In genomic region chr5:177516601-177517568, GRCh38 we compare ENCODE assay signal across 1 cellular context.
TF ChIP-seq lines count a peak whose summit lies in the region.

Gene DDX41, minus strand, starts transcription at chr5:177516961. Its CDS starts 16 bp downstream, at chr5:177516945.

TF ChIP-seq in HepG2, 621 proteins besides CTCF, POLR2A, EP300 and RAD21 (continued from another document and continues in another):
- TF ChIP-seq HOXA3 (CRISPR knock-in tag; IDR thresholded peaks at IDR 0.05) (peak; percentile 96), ZNF687 (CRISPR knock-in tag; IDR thresholded peaks at IDR 0.05) (peak; percentile 93), KMT2A (CRISPR knock-in tag; IDR thresholded peaks at IDR 0.05) (peak; percentile 96), XBP1 (CRISPR knock-in tag; IDR thresholded peaks at IDR 0.05) (no peak), FOXO4 (CRISPR knock-in tag; conservative IDR thresholded peaks at IDR 0.05) (no peak), EZH2 (conservative IDR thresholded peaks at IDR 0.05; ENCODE audit: low read depth, low read length) (no peak), MEIS2 (CRISPR knock-in tag; IDR thresholded peaks at IDR 0.05) (peak; percentile 55; the same call in 1 of the 2 replicates), SKIL (CRISPR knock-in tag; IDR thresholded peaks at IDR 0.05; ENCODE audit: borderline replicate concordance) (peak; percentile 73; the same call in 1 of the 2 replicates), TEAD2 (CRISPR knock-in tag; IDR thresholded peaks at IDR 0.05) (no peak), MBNL3 (CRISPR knock-in tag; conservative IDR thresholded peaks at IDR 0.05) (no peak), ZNF547 (CRISPR knock-in tag; IDR thresholded peaks at IDR 0.05) (peak; percentile 68; the same call in 1 of the 2 replicates), ZBTB37 (CRISPR knock-in tag; IDR thresholded peaks at IDR 0.05) (no peak), ZNF775 (CRISPR knock-in tag; IDR thresholded peaks at IDR 0.05; ENCODE audit: borderline replicate concordance) (no peak), ZNF501 (CRISPR knock-in tag; IDR thresholded peaks at IDR 0.05) (peak; percentile 72), SP5 (CRISPR knock-in tag; IDR thresholded peaks at IDR 0.05; ENCODE audit: borderline replicate concordance, low read depth) (peak; percentile 37; the same call in 1 of the 2 replicates), TGIF2 (CRISPR knock-in tag; IDR thresholded peaks at IDR 0.05) (peak; percentile 91), KMT2B (CRISPR knock-in tag; IDR thresholded peaks at IDR 0.05) (peak; percentile 94), ZXDC (CRISPR knock-in tag; IDR thresholded peaks at IDR 0.05) (no peak), KLF16 (CRISPR knock-in tag; IDR thresholded peaks at IDR 0.05) (peak; percentile 67 to 87; a peak in 3 of 4 replicates), NFKB2 (CRISPR knock-in tag; IDR thresholded peaks at IDR 0.05; ENCODE audit: borderline replicate concordance) (peak; percentile 67; the same call in 1 of the 2 replicates), ZNF496 (CRISPR knock-in tag; IDR thresholded peaks at IDR 0.05; ENCODE audit: insufficient replicate concordance) (no peak), ZBTB20 (CRISPR knock-in tag; IDR thresholded peaks at IDR 0.05; ENCODE audit: borderline replicate concordance, low read depth) (no peak), FUBP1 (CRISPR knock-in tag; IDR thresholded peaks at IDR 0.05; ENCODE audit: borderline replicate concordance) (0 out of 2 replicates have a peak, but pooled peaks have one; percentile 19), RARA (CRISPR knock-in tag; IDR thresholded peaks at IDR 0.05) (peak; percentile 11; the same call in 1 of the 2 replicates), ZNF124 (CRISPR knock-in tag; IDR thresholded peaks at IDR 0.05) (peak; percentile 95), KDM2A (CRISPR knock-in tag; IDR thresholded peaks at IDR 0.05; ENCODE audit: borderline replicate concordance, low read depth) (peak; percentile 99), FOXC1 (CRISPR knock-in tag; IDR thresholded peaks at IDR 0.05; ENCODE audit: borderline replicate concordance) (0 out of 2 replicates have a peak, but pooled peaks have one; percentile 76), ZC3H13 (CRISPR knock-in tag; IDR thresholded peaks at IDR 0.05) (peak; percentile 89), ZNF768 (CRISPR knock-in tag; IDR thresholded peaks at IDR 0.05) (peak; percentile 28; the same call in 1 of the 2 replicates), ZNF343 (CRISPR knock-in tag; IDR thresholded peaks at IDR 0.05) (peak; percentile 76; the same call in 1 of the 2 replicates), CSRNP1 (CRISPR knock-in tag; IDR thresholded peaks at IDR 0.05) (no peak), BRCA1 (CRISPR knock-in tag; IDR thresholded peaks at IDR 0.05) (no peak), ZNF484 (CRISPR knock-in tag; IDR thresholded peaks at IDR 0.05; ENCODE audit: borderline replicate concordance, low read depth) (no peak; the same call in 1 of the 2 replicates), ZBTB25 (CRISPR knock-in tag; IDR thresholded peaks at IDR 0.05) (peak; percentile 98), ASH2L (IDR thresholded peaks at IDR 0.05; ENCODE audit: insufficient read length, low read depth, low read length) (peak; percentile 95), ZNF629 (CRISPR knock-in tag; conservative IDR thresholded peaks at IDR 0.05) (no peak), ZNF160 (CRISPR knock-in tag; IDR thresholded peaks at IDR 0.05) (0 out of 2 replicates have a peak, but pooled peaks have one; percentile 51), ZNF280B (CRISPR knock-in tag; IDR thresholded peaks at IDR 0.05; ENCODE audit: borderline replicate concordance) (peak; percentile 80; the same call in 1 of the 2 replicates), RORA (CRISPR knock-in tag; IDR thresholded peaks at IDR 0.05) (no peak), ZNF225 (CRISPR knock-in tag; IDR thresholded peaks at IDR 0.05) (no peak; the same call in 1 of the 2 replicates), SP1 (IDR thresholded peaks at IDR 0.05) (no peak), SP1 (CRISPR knock-in tag; IDR thresholded peaks at IDR 0.05) (peak; percentile 65)
